Comparison of ENCODE assay signal across 5 cellular contexts in genomic region chr7:142934056-142934455, GRCh38.
"Had no signal": no experiment of that assay in that cellular context is flagged by ENCODE, and none has a peak within 500 bp of the region (broad histone marks: within the 10 kb centered on the region; RNA-seq: fewer than 3 reads in every experiment).

No MANE protein-coding gene starts in this region.

- H3K4me3 ChIP-seq: K562 had no signal

- DNase-seq: IMR-90, KBM-7, KG1 had no signal

- H3K27ac ChIP-seq: HL-60 had no signal
